Comparison of ENCODE assay signal across 14 cellular contexts in the genomic region with DNA sequence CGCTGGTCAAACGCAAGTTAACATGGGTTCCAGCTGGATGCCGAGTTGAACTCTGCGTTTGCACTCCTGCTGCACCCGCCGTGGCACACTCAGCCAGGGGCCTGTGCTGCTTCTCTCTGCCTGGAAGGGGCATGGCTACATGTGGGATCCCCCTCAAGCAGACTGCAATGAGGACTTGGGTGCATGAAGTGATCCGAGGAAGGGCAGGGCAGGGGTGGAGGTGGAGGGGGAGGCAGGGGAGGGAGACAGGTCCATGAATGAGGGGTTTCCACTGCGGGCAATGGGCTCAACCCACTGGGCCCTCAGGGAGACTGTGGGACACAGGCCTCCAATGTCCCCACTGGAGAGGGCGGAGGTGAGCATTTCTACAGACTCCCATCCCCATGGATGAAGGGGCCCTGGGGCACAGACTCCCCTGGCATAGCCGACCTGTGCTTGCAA.
DNase-seq lines count a peak whose midpoint lies in the region; ATAC-seq and TF ChIP-seq lines count a peak whose summit lies in the region.
"Had no signal": no experiment of that assay in that cellular context is flagged by ENCODE, and none has a peak within 500 bp of the region (broad histone marks: within the 10 kb centered on the region; RNA-seq: fewer than 3 reads in every experiment).

No MANE protein-coding gene starts in this region.

- no peak overlapping the region for H3K4me3 ChIP-seq in CD8-positive, alpha-beta T cell (ENCODE audit: low read depth, low read length)
- no peak overlapping the region for H3K4me3 ChIP-seq in gastroesophageal sphincter
- H3K4me3 ChIP-seq in sigmoid colon, result no peak overlapping the region
- H3K4me3 ChIP-seq: pancreas had no signal

- WGBS in gastroesophageal sphincter (ENCODE audit: low coverage in 1 of 2), 2 donors, result 100% methylated on average over 3 of the region's 10 CpGs; no CpG with 5 or more reads in 1 of the 2 donors
- 91 to 97% methylated on average over 10 of the region's 10 CpGs for WGBS in sigmoid colon, 2 donors

- no peaks in the 10 kb centered on the region for H3K36me3 ChIP-seq in CD8-positive, alpha-beta T cell (ENCODE audit: insufficient read depth, low read length)
- H3K36me3 ChIP-seq in gastroesophageal sphincter (no peaks in the 10 kb centered on the region), sigmoid colon (no peaks in the 10 kb centered on the region)
- H3K36me3 ChIP-seq: pancreas had no signal

- POLR2A ChIA-PET in CD8-positive, alpha-beta T cell (lab: Charles Lee), result no interaction called here

- no peaks in the 10 kb centered on the region for H3K9me3 ChIP-seq in CD8-positive, alpha-beta T cell (ENCODE audit: low read length)
- H3K9me3 ChIP-seq in gastroesophageal sphincter (no peaks in the 10 kb centered on the region), sigmoid colon (no peaks in the 10 kb centered on the region)
- H3K9me3 ChIP-seq: pancreas had no signal

- H3K4me3 Mint-ChIP-seq in T-helper 1 cell treated with Interleukin-12 subunit alpha and Interleukin-12 subunit beta and Interleukin-4 antibody, amounts not matched to agents 30 μg/mL and 1 μg/mL, for 36 hours, result no peak overlapping the region
- no peak overlapping the region for H3K4me3 Mint-ChIP-seq in CD8-positive, alpha-beta T cell

- intact Hi-C loops in CD8-positive, alpha-beta T cell (cut with DNase I, micrococcal nuclease), result loop anchor here (2.0 to 5.0 kb wide), 3 partner anchors 19 to 138 kb away; no protein-coding TSS in a partner anchor
- intact Hi-C loops in sigmoid colon (cut with DNase I), result no loop called here

- DNase-seq in T-helper 1 cell, result no peak
- no peak for DNase-seq in CD8-positive, alpha-beta T cell
- peak; percentile 51 for DNase-seq in sigmoid colon
- no peak for DNase-seq in SKM-1 (lab: John Stamatoyannopoulos, UW; ENCODE audit: unreplicated experiment)
- no peak for DNase-seq in DMS79 treated with DMSO at 0.1 percent for 48 hours (lab: John Stamatoyannopoulos, UW)
- DNase-seq: activated T-cell treated with anti-CD3 and anti-CD28 coated beads, Interleukin-2, amount 50 U/mL, for 72 hours; cortex of kidney; erythroblast; stimulated activated CD4-positive, alpha-beta T cell treated with anti-CD3 and anti-CD28 coated beads, Interleukin-12 subunit alpha, Interleukin-12 subunit beta, amount 100 ng/mL, for 4 hours had no signal

- CTCF ChIA-PET in CD8-positive, alpha-beta T cell (lab: Charles Lee), result no interaction called here

- peak overlapping the region; percentile 99 for H3K27ac Mint-ChIP-seq in T-helper 1 cell treated with Interleukin-12 subunit alpha and Interleukin-12 subunit beta and Interleukin-4 antibody, amounts not matched to agents 30 μg/mL and 1 μg/mL, for 36 hours
- peak overlapping the region; percentile 98 for H3K27ac Mint-ChIP-seq in CD8-positive, alpha-beta T cell

- H3K36me3 Mint-ChIP-seq in T-helper 1 cell treated with Interleukin-12 subunit alpha and Interleukin-12 subunit beta and Interleukin-4 antibody, amounts not matched to agents 30 μg/mL and 1 μg/mL, for 36 hours (ENCODE audit: low read depth), result peaks cover 12% of the 10 kb centered on the region
- no peaks in the 10 kb centered on the region for H3K36me3 Mint-ChIP-seq in CD8-positive, alpha-beta T cell

- H3K9me3 Mint-ChIP-seq in T-helper 1 cell treated with Interleukin-12 subunit alpha and Interleukin-12 subunit beta and Interleukin-4 antibody, amounts not matched to agents 30 μg/mL and 1 μg/mL, for 36 hours, result peaks cover 18% of the 10 kb centered on the region
- no peaks in the 10 kb centered on the region for H3K9me3 Mint-ChIP-seq in CD8-positive, alpha-beta T cell

- no peaks in the 10 kb centered on the region for H3K27me3 Mint-ChIP-seq in T-helper 1 cell treated with Interleukin-12 subunit alpha and Interleukin-12 subunit beta and Interleukin-4 antibody, amounts not matched to agents 30 μg/mL and 1 μg/mL, for 36 hours (ENCODE audit: low read depth)
- no peaks in the 10 kb centered on the region for H3K27me3 Mint-ChIP-seq in CD8-positive, alpha-beta T cell (ENCODE audit: low read depth)

- peaks cover 53% of the 10 kb centered on the region for H3K4me1 Mint-ChIP-seq in T-helper 1 cell treated with Interleukin-12 subunit alpha and Interleukin-12 subunit beta and Interleukin-4 antibody, amounts not matched to agents 30 μg/mL and 1 μg/mL, for 36 hours (ENCODE audit: low read depth)
- peaks cover 68% of the 10 kb centered on the region for H3K4me1 Mint-ChIP-seq in CD8-positive, alpha-beta T cell (ENCODE audit: low read depth)

- H3K27me3 ChIP-seq in CD8-positive, alpha-beta T cell (ENCODE audit: insufficient read depth, low read length), result no peaks in the 10 kb centered on the region
- H3K27me3 ChIP-seq in gastroesophageal sphincter (no peaks in the 10 kb centered on the region), sigmoid colon (no peaks in the 10 kb centered on the region)
- H3K27me3 ChIP-seq: pancreas had no signal

- peaks cover 60% of the 10 kb centered on the region for H3K4me1 ChIP-seq in CD8-positive, alpha-beta T cell (ENCODE audit: insufficient read depth, low read length)
- H3K4me1 ChIP-seq in gastroesophageal sphincter (peaks cover 0 to 22% (median 13%) of the 10 kb centered on the region in 3 donors), sigmoid colon (peaks cover 0 to 21% (median 16%) of the 10 kb centered on the region in 4 donors)
- H3K4me1 ChIP-seq: pancreas had no signal

- no peak for ATAC-seq in CD8-positive, alpha-beta T cell
- ATAC-seq in gastroesophageal sphincter (no peak), esophagus mucosa (no peak)

- no peak overlapping the region for H3K27ac ChIP-seq in CD8-positive, alpha-beta T cell (ENCODE audit: low read depth, low read length)
- H3K27ac ChIP-seq in gastroesophageal sphincter (peak overlapping the region in 3 of 4 donors; percentile 65 to 85 (median 70)), sigmoid colon (peak overlapping the region in 2 of 4 donors; percentile 72 to 75)
- H3K27ac ChIP-seq: 22Rv1 had no signal

- TF ChIP-seq CTCF in CD8-positive, alpha-beta T cell (IDR thresholded peaks at IDR 0.05), result no peak
- no peak for TF ChIP-seq CTCF in gastroesophageal sphincter (IDR thresholded peaks at IDR 0.05)
- no peak for TF ChIP-seq CTCF in sigmoid colon (IDR thresholded peaks at IDR 0.05)

- TF ChIP-seq EP300 in gastroesophageal sphincter (IDR thresholded peaks at IDR 0.05) (no peak), sigmoid colon (IDR thresholded peaks at IDR 0.05) (no peak)

- no peak for TF ChIP-seq POLR2A in gastroesophageal sphincter (IDR thresholded peaks at IDR 0.05)
- TF ChIP-seq POLR2A in sigmoid colon (IDR thresholded peaks at IDR 0.05), result no peak
